25 cellular contexts compared by ENCODE assay signal in genomic region chr12:2325501-2325900, GRCh38.
DNase-seq lines count a peak whose midpoint lies in the region.
"Had no signal": no experiment of that assay in that cellular context is flagged by ENCODE, and none has a peak within 500 bp of the region (broad histone marks: within the 10 kb centered on the region; RNA-seq: fewer than 3 reads in every experiment).

No MANE protein-coding gene starts in this region.

- H3K9me3 ChIP-seq in BLaER1 treated with 17β-estradiol and CSF1 and Interleukin-3, amounts not matched to agents 10 nM and 100 nM (replicated peaks in 1 of 11): 0 out of 22 replicates have a peak, but pooled peaks cover 0 to 5% (median 0%) of the 10 kb centered on the region in 11 experiments
- H3K9me3 ChIP-seq in trophoblast cell (ENCODE audit: insufficient read depth, low read depth, low read length): peaks cover 3% of the 10 kb centered on the region

- H3K9ac ChIP-seq in BLaER1 treated with 17β-estradiol and CSF1 and Interleukin-3, amounts not matched to agents 10 nM and 100 nM: peak overlapping the region in 5 of 11 experiments; percentile 5 to 51 (median 43); a peak in 6 of 22 replicates
- no peak overlapping the region for H3K9ac ChIP-seq in trophoblast cell (ENCODE audit: low read length)

- H3K4me1 ChIP-seq in BLaER1 treated with 17β-estradiol and CSF1 and Interleukin-3, amounts not matched to agents 10 nM and 100 nM: peaks cover 34 to 77% (median 61%) of the 10 kb centered on the region in 10 experiments
- peaks cover 21 to 29% of the 10 kb centered on the region in 2 experiments for H3K4me1 ChIP-seq in trophoblast cell (ENCODE audit: control insufficient read depth in 1 of 2, insufficient read depth in 2 of 2, low read length in 2 of 2)

- H3K14ac ChIP-seq in trophoblast cell (ENCODE audit: low read length): peak overlapping the region; percentile 19

- peak overlapping the region; percentile 59 to 90 (median 79) for H3K4me2 ChIP-seq in BLaER1 treated with 17β-estradiol and CSF1 and Interleukin-3, amounts not matched to agents 10 nM and 100 nM
- H3K4me2 ChIP-seq in trophoblast cell (ENCODE audit: low read length): no peak overlapping the region

- peak overlapping the region; percentile 13 for H2BK120ac ChIP-seq in trophoblast cell (ENCODE audit: insufficient read depth, low read length, poor library complexity)

- peak overlapping the region in 4 of 10 experiments; percentile 8 to 41 (median 14); a peak in 3 of 20 replicates for H3K4me3 ChIP-seq in BLaER1 treated with 17β-estradiol and CSF1 and Interleukin-3, amounts not matched to agents 10 nM and 100 nM
- H3K4me3 ChIP-seq in trophoblast cell (ENCODE audit: low read depth, low read length): no peak overlapping the region
- H3K4me3 ChIP-seq: K562 had no signal

- H2BK5ac ChIP-seq in trophoblast cell (ENCODE audit: low read depth, low read length, poor library complexity): no peak overlapping the region

- no peak overlapping the region for H2AFZ ChIP-seq in trophoblast cell (ENCODE audit: insufficient read depth, low read length, poor library complexity)

- H3K79me2 ChIP-seq in trophoblast cell (ENCODE audit: control insufficient read depth, insufficient read depth, low read length, poor library complexity): peaks cover 2% of the 10 kb centered on the region

- no peak overlapping the region for H3K4ac ChIP-seq in trophoblast cell (ENCODE audit: low read depth, low read length)

- DNase-seq in DMS53 (lab: John Stamatoyannopoulos, UW) (peak; percentile 44), DMS53 treated with DMSO at 0.1 percent for 48 hours (lab: John Stamatoyannopoulos, UW; ENCODE audit: unreplicated experiment) (no peak), UCSD-AML1 (lab: John Stamatoyannopoulos, UW; ENCODE audit: unreplicated experiment) (peak; percentile 41), trophoblast cell (peak in 1 of 2 donors; percentile 22), hypothalamus (lab: John Stamatoyannopoulos, UW) (no peak), NOMO-1 treated with dmso at 0.1 percent for 144 hours (lab: John Stamatoyannopoulos, UW; ENCODE audit: unreplicated experiment) (no peak), superior temporal gyrus (ENCODE audit: extremely low spot score) (no peak)
- DNase-seq: 8988T; activated CD4-positive, alpha-beta T cell treated with anti-CD3 and anti-CD28 coated beads, Interleukin-2, amount 10 ng/mL, durations not matched to agents 24 days and 14 days; activated effector memory CD4-positive, alpha-beta T cell treated with Interleukin-2 at 50 U/mL for 16 hours; activated T-cell treated with anti-CD3 and anti-CD28 coated beads, Interleukin-2, amount 50 U/mL, for 1 hour; anterior cingulate cortex; CD4-positive, CD25-positive, alpha-beta regulatory T cell; effector memory CD8-positive, alpha-beta T cell; naive B cell; NCI-H1694 treated with DMSO at 0.1 percent for 48 hours; NCI-H2171 treated with DMSO at 0.1 percent for 48 hours; NCI-H524; SHP77 treated with DMSO at 0.1 percent for 48 hours; stimulated activated CD4-positive, alpha-beta T cell treated with anti-CD3 and anti-CD28 coated beads, Interleukin-12 subunit alpha, Interleukin-12 subunit beta, amount 100 ng/mL, for 4 hours; stimulated activated CD4-positive, alpha-beta T cell treated with anti-CD3 and anti-CD28 coated beads, Interleukin-4, amount 100 ng/mL, for 24 hours; T-helper 9 cell; WERI-Rb-1 had no signal

- peak overlapping the region; percentile 4 for H2BK12ac ChIP-seq in trophoblast cell (ENCODE audit: low read length)

- no peak overlapping the region for H2AK5ac ChIP-seq in trophoblast cell (ENCODE audit: low read length)

- no peak overlapping the region for H3K23ac ChIP-seq in trophoblast cell (ENCODE audit: low read length)

- peak overlapping the region; percentile 15 for H4K91ac ChIP-seq in trophoblast cell (ENCODE audit: low read depth, low read length)

- no peaks in the 10 kb centered on the region for H3K36me3 ChIP-seq in BLaER1 treated with 17β-estradiol and CSF1 and Interleukin-3, amounts not matched to agents 10 nM and 100 nM
- no peaks in the 10 kb centered on the region for H3K36me3 ChIP-seq in trophoblast cell (ENCODE audit: control insufficient read depth in 1 of 2, insufficient read depth in 2 of 2, low read length in 2 of 2)
- H3K36me3 ChIP-seq: WERI-Rb-1 had no signal

- H3K27ac ChIP-seq in BLaER1 treated with 17β-estradiol and CSF1 and Interleukin-3, amounts not matched to agents 10 nM and 100 nM: peak overlapping the region in 7 of 11 experiments; percentile 0 to 44 (median 19); a peak in 6 of 22 replicates
- peak overlapping the region; percentile 5 for H3K27ac ChIP-seq in trophoblast cell (ENCODE audit: low read depth, low read length)
- H3K27ac ChIP-seq: WERI-Rb-1 had no signal

- no CpG with 5 or more reads among the region's 7 CpGs for WGBS in trophoblast cell (ENCODE audit: extremely low coverage, insufficient coverage, insufficient read length)

- H4K12ac ChIP-seq in trophoblast cell (ENCODE audit: low read depth, low read length): no peak overlapping the region

- H4K20me1 ChIP-seq in BLaER1 treated with 17β-estradiol and CSF1 and Interleukin-3, amounts not matched to agents 10 nM and 100 nM: no peaks in the 10 kb centered on the region

- no peaks in the 10 kb centered on the region for H3K27me3 ChIP-seq in BLaER1 treated with 17β-estradiol and CSF1 and Interleukin-3, amounts not matched to agents 10 nM and 100 nM
- H3K27me3 ChIP-seq in trophoblast cell (ENCODE audit: insufficient read depth, low read length): no peaks in the 10 kb centered on the region

- no peak overlapping the region for H4K8ac ChIP-seq in trophoblast cell (ENCODE audit: low read depth, low read length)

- H3K18ac ChIP-seq in trophoblast cell (ENCODE audit: low read length): no peak overlapping the region

- peaks cover 4% of the 10 kb centered on the region for H3K79me1 ChIP-seq in trophoblast cell (ENCODE audit: low read length)

Comparison
In these comparisons a context has a peak if more than half of its experiments do, and no peak if none do; other contexts are left out.
1. DNase-seq: peak in DMS53 (single experiment) and UCSD-AML1 (single experiment); none in DMS53 treated with DMSO at 0.1 percent for 48 hours (single experiment), hypothalamus (0 of 51), NOMO-1 treated with dmso at 0.1 percent for 144 hours (single experiment) and superior temporal gyrus (single experiment).